Comparison of ENCODE assay signal across 8 cellular contexts in the genomic region with DNA sequence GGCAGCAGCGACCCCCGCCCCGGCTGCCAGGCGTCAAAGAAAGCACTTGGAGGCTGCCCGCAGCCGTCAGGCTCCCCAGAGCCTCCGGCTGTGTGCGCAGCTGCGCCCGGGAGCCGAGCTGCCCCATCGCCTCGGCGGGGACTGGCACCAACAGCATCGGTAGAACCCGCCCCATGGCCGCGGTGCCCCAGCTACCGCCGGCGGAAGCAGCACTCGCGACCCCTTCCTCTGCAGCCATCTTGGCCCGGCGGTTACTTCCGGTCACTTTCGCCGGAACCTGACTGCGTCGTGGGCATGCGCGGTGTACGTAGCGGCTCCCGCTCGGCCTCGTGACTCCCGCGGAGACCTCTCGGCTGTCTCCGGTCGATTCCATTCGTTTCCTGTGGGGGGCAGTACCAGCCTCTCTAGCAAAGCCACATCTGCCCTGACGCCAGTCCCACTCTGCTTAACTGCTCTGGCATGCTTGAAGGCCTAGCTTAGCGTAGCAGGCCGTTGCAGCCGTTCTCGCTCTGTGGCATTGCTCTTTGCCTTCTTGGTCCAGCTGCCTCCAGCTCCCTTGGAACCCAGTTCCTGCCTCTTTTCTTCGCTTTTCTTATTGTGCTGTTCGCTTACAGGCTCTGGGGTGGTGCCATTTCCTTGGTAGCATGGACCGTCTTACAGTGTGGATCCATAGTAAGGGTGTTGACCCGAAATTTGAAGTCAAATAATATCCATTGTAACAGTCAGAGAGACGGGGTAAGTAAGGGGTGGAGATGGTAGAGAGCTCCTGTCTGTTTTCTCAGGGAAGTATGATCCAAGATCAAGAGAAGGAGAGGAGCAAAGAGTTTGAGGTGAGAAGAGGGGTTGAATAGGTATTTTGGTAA. TPM values are rescaled to one million over a fixed set of nuclear protein-coding genes. Genes with fewer than 3 reads are reported as not detected.
DNase-seq lines count a peak whose midpoint lies in the region; ATAC-seq, FAIRE-seq and TF ChIP-seq lines count a peak whose summit lies in the region.

Gene SPG11 (minus strand): TSS at position 253 of the 863 bp plus-strand sequence. CDS start 15 bp downstream, at position 238.

- TF ChIP-seq CTCF in chondrocyte (IDR thresholded peaks at IDR 0.05) (peak; percentile 95), kidney (IDR thresholded peaks at IDR 0.05; ENCODE audit: borderline replicate concordance, extremely low read depth, insufficient read depth) (peak; percentile 86)

- H3K27ac Mint-ChIP-seq in chondrocyte (ENCODE audit: unreplicated experiment): peak within 1 kb of the TSS; percentile 90

- H3K27ac ChIP-seq in kidney (ENCODE audit: low read depth in 2 of 2, low read length in 2 of 2): peak within 1 kb of the TSS; percentile 95

- H3K9ac ChIP-seq in kidney (ENCODE audit: low read length in 2 of 2): peak within 1 kb of the TSS; percentile 70 to 96

- H3K9me3 Mint-ChIP-seq in chondrocyte (ENCODE audit: low read depth): no peaks in the 10 kb centered on the region

- peak; percentile 82 for ATAC-seq in GM19035 (IDR thresholded peaks at IDR 0.05; ENCODE audit: unreplicated experiment)
- ATAC-seq in HG03378 (IDR thresholded peaks at IDR 0.05; ENCODE audit: unreplicated experiment): peak; percentile 65

- peak within 1 kb of the TSS; percentile 96 for H3K4me3 Mint-ChIP-seq in chondrocyte (ENCODE audit: unreplicated experiment)

- peaks cover 3 to 7% of the 10 kb centered on the region in 2 donors for H3K4me1 ChIP-seq in kidney (ENCODE audit: control insufficient read depth in 1 of 2, insufficient read depth in 1 of 2, low read depth in 1 of 2, low read length in 2 of 2)

- H3K36me3 ChIP-seq in kidney (ENCODE audit: control insufficient read depth in 1 of 2, insufficient read depth in 2 of 2, low read length in 2 of 2): peaks cover 7 to 8% of the 10 kb centered on the region in 2 donors

- H3K36me3 Mint-ChIP-seq in chondrocyte (ENCODE audit: low read depth): peaks cover 4% of the 10 kb centered on the region

- H3K4me3 ChIP-seq in kidney (ENCODE audit: low read length in 2 of 2): peak within 1 kb of the TSS; percentile 81 to 92

- intact Hi-C loops in kidney (cut with DNase I): loop anchor here (5.0 kb wide), 1 partner anchor 74 kb away; the partner anchor contains the start of gene TRIM69

- peak; percentile 21 for FAIRE-seq in kidney (lab: Jason Lieb, UNC)

- DNase-seq in AML-193 (lab: John Stamatoyannopoulos, UW): peak; percentile 94 to 96
- DNase-seq in NCI-H460 (ENCODE audit: extremely low read depth, low read depth): peak; percentile 97
- peak; percentile 92 for DNase-seq in activated CD4-positive, alpha-beta T cell treated with anti-CD3 and anti-CD28 coated beads for 1 hour
- peak; percentile 98 for DNase-seq in chondrocyte (ENCODE audit: low spot score)
- peak; percentile 99 for DNase-seq in kidney
- peak; percentile 97 to 98 for DNase-seq in stimulated activated CD4-positive, alpha-beta T cell treated with anti-CD3 and anti-CD28 coated beads, Interleukin-15, amount 100 ng/mL, for 48 hours (ENCODE audit: low read depth in 2 of 2)

- H3K27me3 Mint-ChIP-seq in chondrocyte (ENCODE audit: low read depth): peaks cover 7% of the 10 kb centered on the region

- no peaks in the 10 kb centered on the region for H3K9me3 ChIP-seq in kidney (ENCODE audit: control insufficient read depth in 1 of 2, low read length in 2 of 2)

- H3K4me1 Mint-ChIP-seq in chondrocyte (ENCODE audit: low read depth): peaks cover 19% of the 10 kb centered on the region

RNA-seq across cellular contexts. Expression of gene SPG11, which starts in this region (rescaled TPM):
- 59.0 and 64.2 TPM in 2 replicates for total RNA-seq in NCI-H460 (2014; rRNA removed; shearing (Covaris generic))
- 45.6 and 84.9 TPM in 2 replicates for polyA plus RNA-seq in NCI-H460 (2014; cell fraction: nucleus; rRNA removed)
- total RNA-seq in chondrocyte (41.2 to 58.5 TPM (median 45.4 TPM) in 3 replicates), kidney (100 TPM)
- polyA plus RNA-seq in kidney (ENCODE audit: insufficient read depth, low read depth, low replicate concordance): 35.3 TPM

Comparison
In these comparisons a context has a peak if more than half of its experiments do, and no peak if none do; other contexts are left out.
1. Peak in every context shown above with its lines: DNase-seq, ATAC-seq, H3K4me3 ChIP-seq and H3K27ac ChIP-seq.